8 cellular contexts compared by ENCODE assay signal in genomic region chr2:177332041-177332991, GRCh38.
DNase-seq lines count a peak whose midpoint lies in the region; ATAC-seq and TF ChIP-seq lines count a peak whose summit lies in the region.

No MANE protein-coding gene starts in this region.

- peak overlapping the region; percentile 57 for H2AFZ ChIP-seq in parathyroid adenoma

- TF ChIP-seq CTCF in heart left ventricle (IDR thresholded peaks at IDR 0.05) (peak; percentile 45 to 75 (median 68)), parathyroid adenoma (IDR thresholded peaks at IDR 0.05) (peak; percentile 68)

- no peaks in the 10 kb centered on the region for H3K9me3 Mint-ChIP-seq in activated naive CD8-positive, alpha-beta T cell treated with anti-CD3 and anti-CD28 coated beads for 36 hours

- peak overlapping the region; percentile 37 for H3K4me2 ChIP-seq in parathyroid adenoma (ENCODE audit: low read length)

- intact Hi-C loops in heart left ventricle (cut with DNase I): loop anchor here (1.0 to 10.0 kb wide), 16 partner anchors 50 to 432 kb away; partner anchors contain the start of gene NFE2L2 (in 6 of the 10)

- H3K27me3 Mint-ChIP-seq in activated naive CD8-positive, alpha-beta T cell treated with anti-CD3 and anti-CD28 coated beads for 36 hours: no peaks in the 10 kb centered on the region

- 22 to 31% (median 26%) methylated on average over 9 of the region's 9 CpGs for WGBS in heart left ventricle, 4 donors

- no peak for TF ChIP-seq POLR2A in heart left ventricle (IDR thresholded peaks at IDR 0.05)

- peaks cover 11% of the 10 kb centered on the region for H3K4me1 Mint-ChIP-seq in activated naive CD8-positive, alpha-beta T cell treated with anti-CD3 and anti-CD28 coated beads for 36 hours

- no peaks in the 10 kb centered on the region for H3K79me2 ChIP-seq in parathyroid adenoma

- no peak overlapping the region for H3K27ac Mint-ChIP-seq in activated naive CD8-positive, alpha-beta T cell treated with anti-CD3 and anti-CD28 coated beads for 36 hours

- DNase-seq in Daoy (ENCODE audit: low read depth) (peak; percentile 46), HUDEP-2 (lab: John Stamatoyannopoulos, UW; ENCODE audit: unreplicated experiment in 76 of 76) (peak in 48 of 76 experiments; percentile 6 to 73 (median 40)), NOMO-1 treated with dmso at 0.1 percent for 144 hours (lab: John Stamatoyannopoulos, UW; ENCODE audit: unreplicated experiment) (peak; percentile 66), heart left ventricle (peak in 4 of 5 donors; percentile 35 to 58 (median 50))
- DNase-seq in activated naive CD8-positive, alpha-beta T cell treated with anti-CD3 and anti-CD28 coated beads for 36 hours: peak; percentile 19

- H3K4me3 Mint-ChIP-seq in activated naive CD8-positive, alpha-beta T cell treated with anti-CD3 and anti-CD28 coated beads for 36 hours: no peak overlapping the region

- peaks cover 0 to 15% (median 4%) of the 10 kb centered on the region in 12 donors for H3K4me1 ChIP-seq in heart left ventricle
- H3K4me1 ChIP-seq in parathyroid adenoma: no peaks in the 10 kb centered on the region

- H3K9ac ChIP-seq in parathyroid adenoma: no peak overlapping the region

- H3K27ac ChIP-seq in heart left ventricle: peak overlapping the region in 4 of 12 donors; percentile 25 to 66 (median 34)
- H3K27ac ChIP-seq in parathyroid adenoma: no peak overlapping the region

- H3K4me3 ChIP-seq in heart left ventricle (peak overlapping the region in 6 of 12 donors; percentile 14 to 36 (median 24)), parathyroid adenoma (ENCODE audit: low read depth, low read length) (peak overlapping the region; percentile 7)

- H3K36me3 Mint-ChIP-seq in activated naive CD8-positive, alpha-beta T cell treated with anti-CD3 and anti-CD28 coated beads for 36 hours: no peaks in the 10 kb centered on the region

- peaks cover 0 to 11% (median 0%) of the 10 kb centered on the region in 9 donors for H3K36me3 ChIP-seq in heart left ventricle
- H3K36me3 ChIP-seq in parathyroid adenoma (ENCODE audit: control insufficient read depth, insufficient read depth, low read length): no peaks in the 10 kb centered on the region

- no peaks in the 10 kb centered on the region for H3K27me3 ChIP-seq in heart left ventricle
- H3K27me3 ChIP-seq in parathyroid adenoma (ENCODE audit: control insufficient read depth, insufficient read depth, low read length): no peaks in the 10 kb centered on the region

- ATAC-seq in GM21390 (IDR thresholded peaks at IDR 0.05; ENCODE audit: unreplicated experiment): peak; percentile 78
- ATAC-seq in heart left ventricle: peak; percentile 48 to 88 (median 82)
- no peak for ATAC-seq in HG03025 (IDR thresholded peaks at IDR 0.05; ENCODE audit: low FRiP score, unreplicated experiment)

- H3K9me3 ChIP-seq in heart left ventricle: no peaks in the 10 kb centered on the region
- no peaks in the 10 kb centered on the region for H3K9me3 ChIP-seq in parathyroid adenoma (ENCODE audit: control insufficient read depth, low read length)
